Comparison of ENCODE assay signal across 26 cellular contexts in the genomic region with DNA sequence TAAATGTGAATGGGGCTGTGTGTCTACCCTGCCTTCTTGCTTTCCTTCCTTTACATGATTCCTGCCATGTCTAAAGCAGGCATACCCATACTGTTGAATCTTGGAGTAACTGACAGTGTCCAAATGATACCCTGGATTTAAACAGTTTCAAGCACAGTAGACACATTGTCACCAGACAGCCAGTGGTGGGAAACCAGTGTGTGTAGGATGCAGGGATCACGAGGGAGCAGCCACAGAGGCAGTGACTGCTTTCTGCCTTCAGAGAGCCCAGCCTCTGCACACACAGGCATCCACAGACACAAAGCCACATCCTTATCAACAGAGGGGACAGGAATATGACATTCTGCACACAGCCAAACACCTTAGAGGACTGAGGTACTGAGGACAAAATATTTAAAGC.
DNase-seq lines count a peak whose midpoint lies in the region; ATAC-seq lines count a peak whose summit lies in the region.
"Had no signal": no experiment of that assay in that cellular context is flagged by ENCODE, and none has a peak within 500 bp of the region (broad histone marks: within the 10 kb centered on the region; RNA-seq: fewer than 3 reads in every experiment).

No MANE protein-coding gene starts in this region.

- peaks cover 17% of the 10 kb centered on the region for H3K4me1 Mint-ChIP-seq in activated T-cell treated with anti-CD3 and anti-CD28 coated beads, Interleukin-2, amount 50 U/mL, for 72 hours (ENCODE audit: low read depth)
- peaks cover 16% of the 10 kb centered on the region for H3K4me1 Mint-ChIP-seq in activated T-cell treated with anti-CD3 and anti-CD28 coated beads, Interleukin-2, amount 50 U/mL, for 4 hours (ENCODE audit: low read depth)
- peaks cover 31% of the 10 kb centered on the region for H3K4me1 Mint-ChIP-seq in activated naive CD8-positive, alpha-beta T cell treated with anti-CD3 and anti-CD28 coated beads, Interleukin-2, amount 50 U/mL, for 24 hours

- H3K27ac Mint-ChIP-seq in activated T-cell treated with anti-CD3 and anti-CD28 coated beads, Interleukin-2, amount 50 U/mL, for 72 hours = no peak overlapping the region
- peak overlapping the region; percentile 39 for H3K27ac Mint-ChIP-seq in activated naive CD8-positive, alpha-beta T cell treated with anti-CD3 and anti-CD28 coated beads, Interleukin-2, amount 50 U/mL, for 24 hours
- H3K27ac Mint-ChIP-seq: activated naive CD4-positive, alpha-beta T cell treated with anti-CD3 and anti-CD28 coated beads, Interleukin-2, amount 10 ng/mL, durations not matched to agents 7 days and 5 days; CD14-positive monocyte; mesothelial cell of epicardium; nephron progenitor cell; progenitor cell of endocrine pancreas had no signal

- H3K4me1 ChIP-seq in iPS-15b (ENCODE audit: control insufficient read depth, insufficient read depth, low read length) = peaks cover 22% of the 10 kb centered on the region

- no peak for DNase-seq in activated T-cell treated with anti-CD3 and anti-CD28 coated beads, Interleukin-2, amount 50 U/mL, for 72 hours
- no peak for DNase-seq in activated T-cell treated with anti-CD3 and anti-CD28 coated beads, Interleukin-2, amount 50 U/mL, for 4 hours
- no peak for DNase-seq in activated naive CD8-positive, alpha-beta T cell treated with anti-CD3 and anti-CD28 coated beads, Interleukin-2, amount 50 U/mL, for 24 hours
- DNase-seq in superior temporal gyrus (ENCODE audit: extremely low spot score) = peak; percentile 71
- no peak for DNase-seq in activated CD4-positive, CD25-positive, alpha-beta regulatory T cell treated with anti-CD3 and anti-CD28 coated beads, Interleukin-2, amount 50 U/mL, for 72 hours
- DNase-seq: activated CD4-positive, alpha-beta T cell treated with anti-CD3 and anti-CD28 coated beads for 4 hours; activated naive CD4-positive, alpha-beta T cell treated with anti-CD3 and anti-CD28 coated beads, Interleukin-2, amount 10 ng/mL, durations not matched to agents 7 days and 5 days; body of pancreas; cortex of kidney; DMS 273 treated with DMSO at 0.1 percent for 48 hours; foreskin fibroblast; GDM1; HCEC 1CT; left cardiac atrium; NCI-H2029; NCI-H446; nephron progenitor cell; SW 1271 had no signal

- peaks cover 50% of the 10 kb centered on the region for H3K27me3 Mint-ChIP-seq in activated T-cell treated with anti-CD3 and anti-CD28 coated beads, Interleukin-2, amount 50 U/mL, for 72 hours (ENCODE audit: low read depth)
- H3K27me3 Mint-ChIP-seq in activated T-cell treated with anti-CD3 and anti-CD28 coated beads, Interleukin-2, amount 50 U/mL, for 4 hours (ENCODE audit: low read depth) = peaks cover 35% of the 10 kb centered on the region
- peaks cover 44% of the 10 kb centered on the region for H3K27me3 Mint-ChIP-seq in activated naive CD8-positive, alpha-beta T cell treated with anti-CD3 and anti-CD28 coated beads, Interleukin-2, amount 50 U/mL, for 24 hours

- peaks cover 88% of the 10 kb centered on the region for H3K27me3 ChIP-seq in iPS-15b (ENCODE audit: control insufficient read depth, insufficient read depth, low read length)

- H3K9ac ChIP-seq in iPS-15b (ENCODE audit: low read depth, low read length) = no peak overlapping the region

- no peaks in the 10 kb centered on the region for H3K9me3 Mint-ChIP-seq in activated T-cell treated with anti-CD3 and anti-CD28 coated beads, Interleukin-2, amount 50 U/mL, for 72 hours
- no peaks in the 10 kb centered on the region for H3K9me3 Mint-ChIP-seq in activated T-cell treated with anti-CD3 and anti-CD28 coated beads, Interleukin-2, amount 50 U/mL, for 4 hours
- no peaks in the 10 kb centered on the region for H3K9me3 Mint-ChIP-seq in activated naive CD8-positive, alpha-beta T cell treated with anti-CD3 and anti-CD28 coated beads, Interleukin-2, amount 50 U/mL, for 24 hours
- H3K9me3 Mint-ChIP-seq: activated naive CD4-positive, alpha-beta T cell treated with anti-CD3 and anti-CD28 coated beads, Interleukin-2, amount 10 ng/mL, durations not matched to agents 7 days and 5 days; nephron progenitor cell had no signal

- peak overlapping the region; percentile 12 for H3K4me3 ChIP-seq in iPS-15b (ENCODE audit: low read depth, low read length)
- H3K4me3 ChIP-seq: body of pancreas, K562, skin epidermis had no signal

- no peaks in the 10 kb centered on the region for H3K36me3 ChIP-seq in iPS-15b (ENCODE audit: control insufficient read depth, insufficient read depth, low read length)

- no peaks in the 10 kb centered on the region for H3K9me3 ChIP-seq in iPS-15b (ENCODE audit: control insufficient read depth, insufficient read depth, low read length)
- H3K9me3 ChIP-seq: body of pancreas had no signal

- no peaks in the 10 kb centered on the region for H3K36me3 Mint-ChIP-seq in activated T-cell treated with anti-CD3 and anti-CD28 coated beads, Interleukin-2, amount 50 U/mL, for 72 hours (ENCODE audit: insufficient read depth in 2 of 2)
- no peaks in the 10 kb centered on the region for H3K36me3 Mint-ChIP-seq in activated T-cell treated with anti-CD3 and anti-CD28 coated beads, Interleukin-2, amount 50 U/mL, for 4 hours (ENCODE audit: insufficient read depth)
- H3K36me3 Mint-ChIP-seq in activated naive CD8-positive, alpha-beta T cell treated with anti-CD3 and anti-CD28 coated beads, Interleukin-2, amount 50 U/mL, for 24 hours (ENCODE audit: low read depth) = no peaks in the 10 kb centered on the region
- H3K36me3 Mint-ChIP-seq: mesothelial cell of epicardium had no signal

- ATAC-seq in activated T-cell treated with anti-CD3 and anti-CD28 coated beads, Interleukin-2, amount 50 U/mL, for 72 hours (replicated peaks in 1 of 2) = peak; percentile 43 to 66
- no peak for ATAC-seq in activated T-cell treated with anti-CD3 and anti-CD28 coated beads, Interleukin-2, amount 50 U/mL, for 4 hours
- ATAC-seq in activated naive CD8-positive, alpha-beta T cell treated with anti-CD3 and anti-CD28 coated beads, Interleukin-2, amount 50 U/mL, for 24 hours = peak; percentile 64
- no peak for ATAC-seq in HG02763 (IDR thresholded peaks at IDR 0.05; ENCODE audit: unreplicated experiment)
- no peak for ATAC-seq in GM18511 (IDR thresholded peaks at IDR 0.05; ENCODE audit: unreplicated experiment)
- ATAC-seq: body of pancreas, K562, left cardiac atrium had no signal

- H3K4me3 Mint-ChIP-seq in activated T-cell treated with anti-CD3 and anti-CD28 coated beads, Interleukin-2, amount 50 U/mL, for 72 hours = peak overlapping the region in 1 of 2 donors; percentile 22
- H3K4me3 Mint-ChIP-seq in activated T-cell treated with anti-CD3 and anti-CD28 coated beads, Interleukin-2, amount 50 U/mL, for 4 hours = no peak overlapping the region
- no peak overlapping the region for H3K4me3 Mint-ChIP-seq in activated naive CD8-positive, alpha-beta T cell treated with anti-CD3 and anti-CD28 coated beads, Interleukin-2, amount 50 U/mL, for 24 hours
- H3K4me3 Mint-ChIP-seq: activated naive CD4-positive, alpha-beta T cell treated with anti-CD3 and anti-CD28 coated beads, Interleukin-2, amount 10 ng/mL, durations not matched to agents 7 days and 5 days; mesothelial cell of epicardium; nephron progenitor cell had no signal

Comparison
In these comparisons a context has a peak if more than half of its experiments do, and no peak if none do; other contexts are left out.
1. ATAC-seq: peak in activated T-cell treated with anti-CD3 and anti-CD28 coated beads, Interleukin-2, amount 50 U/mL, for 72 hours (2 of 2) and activated naive CD8-positive, alpha-beta T cell treated with anti-CD3 and anti-CD28 coated beads, Interleukin-2, amount 50 U/mL, for 24 hours (single experiment); none in activated T-cell treated with anti-CD3 and anti-CD28 coated beads, Interleukin-2, amount 50 U/mL, for 4 hours (0 of 2), HG02763 (single experiment) and GM18511 (single experiment).